16 cellular contexts compared by ENCODE assay signal in genomic region chr16:85662976-85663830, GRCh38. TPM values are rescaled to one million over a fixed set of nuclear protein-coding genes. Genes with fewer than 3 reads are reported as not detected.
A peak's percentile ranks its signal among the peaks of the same experiment; 100 is the strongest.
DNase-seq lines count a peak whose midpoint lies in the region; ATAC-seq and TF ChIP-seq lines count a peak whose summit lies in the region.
"Had no signal": no experiment of that assay in that cellular context is flagged by ENCODE, and none has a peak within 500 bp of the region (broad histone marks: within the 10 kb centered on the region; RNA-seq: fewer than 3 reads in every experiment).

No MANE protein-coding gene starts in this region.

- H3K4me1 ChIP-seq in right cardiac atrium (ENCODE audit: control insufficient read depth, insufficient read depth, low read length), result no peaks in the 10 kb centered on the region
- H3K4me1 ChIP-seq in right atrium auricular region, result peaks cover 0 to 19% of the 10 kb centered on the region in 2 donors
- peaks cover 27% of the 10 kb centered on the region for H3K4me1 ChIP-seq in neural progenitor cell
- peaks cover 9% of the 10 kb centered on the region for H3K4me1 ChIP-seq in stomach smooth muscle (ENCODE audit: control insufficient read depth, insufficient read depth, low read length)
- no peaks in the 10 kb centered on the region for H3K4me1 ChIP-seq in CD4-positive, alpha-beta memory T cell (ENCODE audit: insufficient read depth, low read length)

- H3K36me3 Mint-ChIP-seq in endothelial cell (ENCODE audit: low read depth, unreplicated experiment) (peaks cover 14% of the 10 kb centered on the region), neural progenitor cell (peaks cover 45% of the 10 kb centered on the region)
- H3K36me3 Mint-ChIP-seq in CD4-positive, alpha-beta memory T cell, result peaks cover 30 to 73% of the 10 kb centered on the region in 2 donors

- H3K9me3 ChIP-seq in right cardiac atrium (ENCODE audit: control insufficient read depth, low read length) (no peaks in the 10 kb centered on the region), right atrium auricular region (no peaks in the 10 kb centered on the region), neural progenitor cell (ENCODE audit: low read depth) (no peaks in the 10 kb centered on the region), stomach smooth muscle (ENCODE audit: control insufficient read depth in 2 of 2, low read length in 2 of 2) (no peaks in the 10 kb centered on the region)
- no peaks in the 10 kb centered on the region for H3K9me3 ChIP-seq in CD4-positive, alpha-beta memory T cell (ENCODE audit: control insufficient read depth in 1 of 2, low read length in 2 of 2)

- peaks cover 14% of the 10 kb centered on the region for H4K20me1 ChIP-seq in neural progenitor cell (ENCODE audit: low read depth)

- H3K4me1 Mint-ChIP-seq in endothelial cell (ENCODE audit: unreplicated experiment) (no peaks in the 10 kb centered on the region), neural progenitor cell (peaks cover 28% of the 10 kb centered on the region)
- no peaks in the 10 kb centered on the region for H3K4me1 Mint-ChIP-seq in CD4-positive, alpha-beta memory T cell

- peaks cover 33% of the 10 kb centered on the region for H3F3A ChIP-seq in neural progenitor cell (ENCODE audit: low read depth)

- peak overlapping the region; percentile 75 for H3K4me2 ChIP-seq in neural progenitor cell
- H3K4me2 ChIP-seq: KMS-11 had no signal

- intact Hi-C loops in right cardiac atrium (cut with DNase I), result no loop called here
- intact Hi-C loops in CD4-positive, alpha-beta memory T cell (cut with micrococcal nuclease), result no loop called here

- H3K27ac Mint-ChIP-seq in endothelial cell (ENCODE audit: unreplicated experiment), result no peak overlapping the region
- H3K27ac Mint-ChIP-seq in neural progenitor cell, result no peak overlapping the region
- no peak overlapping the region for H3K27ac Mint-ChIP-seq in CD4-positive, alpha-beta memory T cell
- H3K27ac Mint-ChIP-seq: B cell had no signal

- DNase-seq in right cardiac atrium (peak in 2 of 3 donors; percentile 33 to 48), right atrium auricular region (ENCODE audit: low spot score) (no peak), endothelial cell (ENCODE audit: low spot score) (no peak), neural progenitor cell (ENCODE audit: low spot score) (no peak), SW 1271 (lab: John Stamatoyannopoulos, UW) (no peak)
- DNase-seq in CD4-positive, alpha-beta memory T cell, result no peak
- DNase-seq: GM23248, NCI-H1930, NCI-H226, NCI-H524 treated with DMSO at 0.1 percent for 48 hours had no signal

- ATAC-seq in right cardiac atrium, result no peak
- no peak for ATAC-seq in GM21528 (IDR thresholded peaks at IDR 0.05; ENCODE audit: low FRiP score, unreplicated experiment)
- ATAC-seq: HepG2, Panc1 had no signal

- H3K36me3 ChIP-seq in right atrium auricular region (peaks cover 80% of the 10 kb centered on the region), neural progenitor cell (no peaks in the 10 kb centered on the region), stomach smooth muscle (ENCODE audit: control insufficient read depth in 2 of 2, insufficient read depth in 2 of 2, low read length in 2 of 2) (peaks cover 65 to 66% of the 10 kb centered on the region in 2 donors)
- peaks cover 50% of the 10 kb centered on the region for H3K36me3 ChIP-seq in CD4-positive, alpha-beta memory T cell (ENCODE audit: insufficient read depth, low read length)

- H3K79me2 ChIP-seq in neural progenitor cell (ENCODE audit: low read depth), result no peaks in the 10 kb centered on the region

- CTCF ChIA-PET in CD4-positive, alpha-beta memory T cell (lab: Charles Lee; ENCODE audit: partially characterized antibody), result no interaction called here

- H3K4me3 ChIP-seq in right cardiac atrium (ENCODE audit: low read length), result no peak overlapping the region
- no peak overlapping the region for H3K4me3 ChIP-seq in right atrium auricular region
- peak overlapping the region; percentile 15 for H3K4me3 ChIP-seq in neural progenitor cell
- H3K4me3 ChIP-seq in stomach smooth muscle (ENCODE audit: low read length in 2 of 2), result no peak overlapping the region
- H3K4me3 ChIP-seq in CD4-positive, alpha-beta memory T cell (ENCODE audit: low read length in 2 of 2), result no peak overlapping the region
- H3K4me3 ChIP-seq: GM23248 had no signal

- 95% methylated on average over 38 of the region's 38 CpGs for WGBS in right cardiac atrium

- H3K27me3 ChIP-seq in right cardiac atrium (ENCODE audit: control insufficient read depth, insufficient read depth) (no peaks in the 10 kb centered on the region), right atrium auricular region (no peaks in the 10 kb centered on the region), neural progenitor cell (no peaks in the 10 kb centered on the region), stomach smooth muscle (ENCODE audit: control insufficient read depth in 1 of 2, insufficient read depth in 2 of 2, low read length in 2 of 2) (no peaks in the 10 kb centered on the region)
- no peaks in the 10 kb centered on the region for H3K27me3 ChIP-seq in CD4-positive, alpha-beta memory T cell (ENCODE audit: insufficient read depth, low read length)

- POLR2A ChIA-PET in CD4-positive, alpha-beta memory T cell (lab: Charles Lee; ENCODE audit: partially characterized antibody), result no interaction called here

- H2AFZ ChIP-seq in neural progenitor cell (replicated peaks), result no peak overlapping the region
- H2AFZ ChIP-seq: GM23248 had no signal

- TF ChIP-seq CTCF in right atrium auricular region (IDR thresholded peaks at IDR 0.05) (no peak), endothelial cell (IDR thresholded peaks at IDR 0.05; ENCODE audit: unreplicated experiment) (no peak), neural progenitor cell (IDR thresholded peaks at IDR 0.05) (no peak)

- H3K9me3 Mint-ChIP-seq in endothelial cell (ENCODE audit: unreplicated experiment) (no peaks in the 10 kb centered on the region), neural progenitor cell (no peaks in the 10 kb centered on the region)
- H3K9me3 Mint-ChIP-seq in CD4-positive, alpha-beta memory T cell, result no peaks in the 10 kb centered on the region

- H3K27me3 Mint-ChIP-seq in endothelial cell (ENCODE audit: unreplicated experiment), result peaks cover 4% of the 10 kb centered on the region
- peaks cover 13% of the 10 kb centered on the region for H3K27me3 Mint-ChIP-seq in neural progenitor cell (ENCODE audit: insufficient read depth, low read depth)
- no peaks in the 10 kb centered on the region for H3K27me3 Mint-ChIP-seq in CD4-positive, alpha-beta memory T cell
- H3K27me3 Mint-ChIP-seq: B cell had no signal

- H3K9ac ChIP-seq in neural progenitor cell, result no peak overlapping the region
- H3K9ac ChIP-seq in stomach smooth muscle (ENCODE audit: low read length in 2 of 2), result no peak overlapping the region
- H3K9ac ChIP-seq: GM23248, KMS-11 had no signal

- no peak overlapping the region for H3K27ac ChIP-seq in right cardiac atrium (ENCODE audit: low read length)
- H3K27ac ChIP-seq in right atrium auricular region, result no peak overlapping the region
- peak overlapping the region; percentile 90 for H3K27ac ChIP-seq in neural progenitor cell
- peak overlapping the region; percentile 11 for H3K27ac ChIP-seq in stomach smooth muscle (ENCODE audit: low read length)
- no peak overlapping the region for H3K27ac ChIP-seq in CD4-positive, alpha-beta memory T cell (ENCODE audit: low read depth, low read length)
- H3K27ac ChIP-seq: GM23248, KMS-11 had no signal

- H3K4me3 Mint-ChIP-seq in endothelial cell (ENCODE audit: unreplicated experiment) (peak overlapping the region; percentile 18), neural progenitor cell (peak overlapping the region; percentile 67)
- H3K4me3 Mint-ChIP-seq in CD4-positive, alpha-beta memory T cell, result no peak overlapping the region
- H3K4me3 Mint-ChIP-seq: B cell had no signal

RNA-seq across cellular contexts. Expression of gene GINS2, which starts 25.6 kb away (rescaled TPM):
- 1 to 10 TPM in 1 of 4 donors, under 1 TPM in 3; 0.33 to 1.1 (median 0.40) TPM for total RNA-seq in right cardiac atrium
- 0.23 TPM for polyA plus RNA-seq in right cardiac atrium
- under 1 TPM in 1 of 2 donors, not detected in 1; 0.15 TPM for total RNA-seq in right atrium auricular region
- total RNA-seq in endothelial cell (ENCODE audit: unreplicated experiment), result 9.1 TPM
- total RNA-seq in neural progenitor cell (ENCODE audit: low replicate concordance), result 47.9 and 51.9 TPM in 2 replicates
- total RNA-seq in CD4-positive, alpha-beta memory T cell, result 1 to 10 TPM; 1.2 to 1.4 TPM
- polyA plus RNA-seq in CD4-positive, alpha-beta memory T cell, result 1 to 10 TPM in 1 of 2 donors, under 1 TPM in 1; 0.55 to 1.3 TPM

RNA-seq across cellular contexts. Expression of gene GSE1, which starts 50.1 kb away (rescaled TPM):
- total RNA-seq in right cardiac atrium, result 10 to 100 TPM; 70.8 to 99.8 (median 92.5) TPM
- polyA plus RNA-seq in right cardiac atrium, result 40.3 TPM
- total RNA-seq in right atrium auricular region, result 10 to 100 TPM; 37.1 to 55.7 TPM
- 23.9 TPM for total RNA-seq in endothelial cell (ENCODE audit: unreplicated experiment)
- total RNA-seq in neural progenitor cell (ENCODE audit: low replicate concordance), result 7.7 and 20.4 TPM in 2 replicates
- total RNA-seq in CD4-positive, alpha-beta memory T cell, result 10 to 100 TPM; 24.1 to 25.0 TPM
- polyA plus RNA-seq in CD4-positive, alpha-beta memory T cell, result 1 to 10 TPM in 1 of 2 donors, under 1 TPM in 1; 0.23 to 2.1 TPM

Comparison
In these comparisons a context has a peak if more than half of its experiments do, and no peak if none do; other contexts are left out.
1. DNase-seq: peak in right cardiac atrium (2 of 3); none in right atrium auricular region (single experiment), endothelial cell (single experiment), neural progenitor cell (single experiment), CD4-positive, alpha-beta memory T cell (0 of 5) and SW 1271 (0 of 2).
2. H3K27ac ChIP-seq: peak in neural progenitor cell (single experiment) and stomach smooth muscle (single experiment); none in right cardiac atrium (single experiment), right atrium auricular region (0 of 2) and CD4-positive, alpha-beta memory T cell (single experiment).
3. H3K4me3 Mint-ChIP-seq: peak in endothelial cell (single experiment) and neural progenitor cell (single experiment); none in CD4-positive, alpha-beta memory T cell (0 of 8).